Comparison of ENCODE assay signal across 9 cellular contexts in genomic region chr13:98575876-98576214, GRCh38. TPM values are rescaled to one million over a fixed set of nuclear protein-coding genes. Genes with fewer than 3 reads are reported as not detected.
DNase-seq lines count a peak whose midpoint lies in the region; ATAC-seq and TF ChIP-seq lines count a peak whose summit lies in the region.
"Had no signal": no experiment of that assay in that cellular context is flagged by ENCODE, and none has a peak within 500 bp of the region (broad histone marks: within the 10 kb centered on the region; RNA-seq: fewer than 3 reads in every experiment).

No MANE protein-coding gene starts in this region.

- no peaks in the 10 kb centered on the region for H3K36me3 Mint-ChIP-seq in WTC11

- WGBS in right cardiac atrium = under 1% methylated on average over 17 of the region's 17 CpGs
- whole genome bisulfite sequencing in smooth muscle cell (ENCODE audit: low lambda C conversion rate) = 1% methylated on average over 17 of the region's 17 CpGs

- peak overlapping the region; percentile 92 for H3K9ac ChIP-seq in smooth muscle cell (ENCODE audit: low read depth)

- CTCF ChIA-PET in HEK293 (lab: Yijun Ruan, JAX) = interaction anchor here (1.2 kb wide), 1 partner anchor 77 kb away, joined by 3 read pairs; no protein-coding TSS in a partner anchor
- CTCF ChIA-PET in WTC11 (lab: Charles Lee) = interaction anchor here (1.4 kb wide), 1 partner anchor 98 kb away, joined by 4 read pairs; no protein-coding TSS in a partner anchor

- H3K27ac ChIP-seq in HEK293 (ENCODE audit: extremely low read depth, low read depth, low read length) (peak overlapping the region; percentile 90; the same call in 1 of the 2 replicates), right cardiac atrium (ENCODE audit: low read length) (peak overlapping the region; percentile 82), smooth muscle cell (ENCODE audit: low read depth) (peak overlapping the region; percentile 78)

- H3K9me3 ChIP-seq in HEK293 (ENCODE audit: control insufficient read depth, insufficient read depth, low read depth, low read length) (no peaks in the 10 kb centered on the region), right cardiac atrium (ENCODE audit: control insufficient read depth, low read length) (no peaks in the 10 kb centered on the region), smooth muscle cell (replicated peaks; ENCODE audit: low read depth) (no peaks in the 10 kb centered on the region)

- H3K27me3 Mint-ChIP-seq in WTC11 (ENCODE audit: low read depth) = no peaks in the 10 kb centered on the region

- H3K9me3 Mint-ChIP-seq in WTC11 = no peaks in the 10 kb centered on the region

- ATAC-seq in WTC11 = no peak
- ATAC-seq in right cardiac atrium = no peak
- ATAC-seq in GM18519 (IDR thresholded peaks at IDR 0.05; ENCODE audit: low FRiP score, unreplicated experiment) = no peak
- no peak for ATAC-seq in HG03280 (IDR thresholded peaks at IDR 0.05; ENCODE audit: unreplicated experiment)

- H2AFZ ChIP-seq in smooth muscle cell (ENCODE audit: low read depth) = no peak overlapping the region

- peaks cover 10% of the 10 kb centered on the region for H3F3A ChIP-seq in smooth muscle cell (ENCODE audit: low read depth)

- DNase-seq in WTC11 (ENCODE audit: low spot score) (no peak), right cardiac atrium (no peak), smooth muscle cell (lab: John Stamatoyannopoulos, UW; ENCODE audit: unreplicated experiment) (no peak), NCI-H187 treated with DMSO at 0.1 percent for 48 hours (lab: John Stamatoyannopoulos, UW) (no peak), NOMO-1 (lab: John Stamatoyannopoulos, UW; ENCODE audit: unreplicated experiment in 2 of 2) (no peak)
- DNase-seq: foreskin melanocyte had no signal

- peaks cover 56% of the 10 kb centered on the region for H3K79me2 ChIP-seq in smooth muscle cell (ENCODE audit: low read depth)

- H3K4me3 ChIP-seq in HEK293 (ENCODE audit: low read depth, low read length) = peak overlapping the region; percentile 81
- H3K4me3 ChIP-seq in right cardiac atrium (ENCODE audit: low read length) = peak overlapping the region; percentile 77
- peak overlapping the region; percentile 99 for H3K4me3 ChIP-seq in smooth muscle cell

- peaks cover 16% of the 10 kb centered on the region for H3K4me1 ChIP-seq in HEK293 (ENCODE audit: control insufficient read depth, insufficient read depth, low read length)
- H3K4me1 ChIP-seq in right cardiac atrium (ENCODE audit: control insufficient read depth, insufficient read depth, low read length) = peaks cover 12% of the 10 kb centered on the region
- peaks cover 35% of the 10 kb centered on the region for H3K4me1 ChIP-seq in smooth muscle cell (ENCODE audit: low read depth)

- H4K20me1 ChIP-seq in smooth muscle cell (ENCODE audit: low read depth) = peaks cover 56% of the 10 kb centered on the region

- H3K4me1 Mint-ChIP-seq in WTC11 = peaks cover 71% of the 10 kb centered on the region

- no peaks in the 10 kb centered on the region for H3K27me3 ChIP-seq in right cardiac atrium (ENCODE audit: control insufficient read depth, insufficient read depth)
- no peaks in the 10 kb centered on the region for H3K27me3 ChIP-seq in smooth muscle cell (ENCODE audit: low read depth)

- intact Hi-C loops in right cardiac atrium (cut with DNase I) = loop anchor here (5.0 to 10.0 kb wide), 4 partner anchors 91 to 129 kb away; no protein-coding TSS in a partner anchor

- TF ChIP-seq CTCF in HEK293 (tag by site-specific recombination; IDR thresholded peaks at IDR 0.05) (no peak), WTC11 (IDR thresholded peaks at IDR 0.05) (no peak), smooth muscle cell (IDR thresholded peaks at IDR 0.05; ENCODE audit: borderline replicate concordance, insufficient read depth, poor library complexity, severe bottlenecking) (no peak)

- peak overlapping the region; percentile 100 for H3K4me2 ChIP-seq in smooth muscle cell

- H3K36me3 ChIP-seq in HEK293 (ENCODE audit: control insufficient read depth in 2 of 2, insufficient read depth in 1 of 2, low read length in 2 of 2) (no peaks in the 10 kb centered on the region), smooth muscle cell (ENCODE audit: low read depth) (no peaks in the 10 kb centered on the region)

- peak overlapping the region; percentile 76 for H3K27ac Mint-ChIP-seq in WTC11

- peak overlapping the region; percentile 90 for H3K4me3 Mint-ChIP-seq in WTC11

- POLR2A ChIA-PET in HEK293 (lab: Yijun Ruan, JAX) (interaction anchor here (0.6 kb wide), 1 partner anchor 36 kb away, joined by 3 read pairs; no protein-coding TSS in a partner anchor), WTC11 (lab: Charles Lee) (interaction anchor here (2.7 kb wide), 1 partner anchor 91 kb away, joined by 9 read pairs; no protein-coding TSS in a partner anchor)

TF ChIP-seq in HEK293, 187 proteins besides CTCF, POLR2A, EP300 and RAD21:
- 0 out of 2 replicates have a peak, but pooled peaks have one; percentile 35 for TF ChIP-seq ZNF341 (tag by site-specific recombination; IDR thresholded peaks at IDR 0.05; ENCODE audit: low read depth)
- TF ChIP-seq KLF17 (tag by site-specific recombination; IDR thresholded peaks at IDR 0.05) = no peak

TF ChIP-seq in WTC11, 78 proteins besides CTCF, POLR2A, EP300 and RAD21:
- TF ChIP-seq ARID4B (CRISPR knock-in tag; IDR thresholded peaks at IDR 0.05; ENCODE audit: borderline replicate concordance) = no peak
- no peak for TF ChIP-seq OVOL2 (CRISPR knock-in tag; IDR thresholded peaks at IDR 0.05; ENCODE audit: borderline replicate concordance)
- TF ChIP-seq, protein P1, sequence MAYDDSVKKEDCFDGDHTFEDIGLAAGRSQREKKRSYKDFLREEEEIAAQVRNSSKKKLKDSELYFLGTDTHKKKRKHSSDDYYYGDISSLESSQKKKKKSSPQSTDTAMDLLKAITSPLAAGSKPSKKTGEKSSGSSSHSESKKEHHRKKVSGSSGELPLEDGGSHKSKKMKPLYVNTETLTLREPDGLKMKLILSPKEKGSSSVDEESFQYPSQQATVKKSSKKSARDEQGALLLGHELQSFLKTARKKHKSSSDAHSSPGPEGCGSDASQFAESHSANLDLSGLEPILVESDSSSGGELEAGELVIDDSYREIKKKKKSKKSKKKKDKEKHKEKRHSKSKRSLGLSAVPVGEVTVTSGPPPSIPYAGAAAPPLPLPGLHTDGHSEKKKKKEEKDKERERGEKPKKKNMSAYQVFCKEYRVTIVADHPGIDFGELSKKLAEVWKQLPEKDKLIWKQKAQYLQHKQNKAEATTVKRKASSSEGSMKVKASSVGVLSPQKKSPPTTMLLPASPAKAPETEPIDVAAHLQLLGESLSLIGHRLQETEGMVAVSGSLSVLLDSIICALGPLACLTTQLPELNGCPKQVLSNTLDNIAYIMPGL (CRISPR knock-in tag; IDR thresholded peaks at IDR 0.05) = no peak
- TF ChIP-seq RELA (CRISPR knock-in tag; IDR thresholded peaks at IDR 0.05; ENCODE audit: borderline replicate concordance) = no peak
- no peak for TF ChIP-seq ZSCAN18 (CRISPR knock-in tag; IDR thresholded peaks at IDR 0.05)
- TF ChIP-seq, protein P2, sequence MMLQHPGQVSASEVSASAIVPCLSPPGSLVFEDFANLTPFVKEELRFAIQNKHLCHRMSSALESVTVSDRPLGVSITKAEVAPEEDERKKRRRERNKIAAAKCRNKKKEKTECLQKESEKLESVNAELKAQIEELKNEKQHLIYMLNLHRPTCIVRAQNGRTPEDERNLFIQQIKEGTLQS (CRISPR knock-in tag; conservative IDR thresholded peaks at IDR 0.05) = no peak

RNA-seq across cellular contexts. Expression of gene STK24, which starts 1.1 kb away (rescaled TPM):
- total RNA-seq in WTC11 (2021) = 122 to 138 TPM (median 134 TPM) in 3 replicates
- 10 to 100 TPM; 60.5 to 66.9 (median 62.7) TPM for total RNA-seq in right cardiac atrium
- 44.9 TPM for polyA plus RNA-seq in right cardiac atrium
- 76.6 and 89.1 TPM in 2 replicates for total RNA-seq in smooth muscle cell
- polyA plus RNA-seq in smooth muscle cell = 80.2 and 105 TPM in 2 replicates
